Comparison of ENCODE assay signal across 8 cellular contexts in genomic region chr3:126961191-126961790, GRCh38. TPM values are rescaled to one million over a fixed set of nuclear protein-coding genes. Genes with fewer than 3 reads are reported as not detected.
DNase-seq lines count a peak whose midpoint lies in the region; ATAC-seq and TF ChIP-seq lines count a peak whose summit lies in the region.

No MANE protein-coding gene starts in this region.

- H3K9me3 Mint-ChIP-seq in MCF 10A (ENCODE audit: unreplicated experiment) = no peaks in the 10 kb centered on the region

- DNase-seq in Caki2 (ENCODE audit: low read depth) (peak; percentile 21), MCF 10A (ENCODE audit: unreplicated experiment) (peak; percentile 88), myocyte (ENCODE audit: low read depth) (peak; percentile 94), DMS114 treated with DMSO at 0.1 percent for 48 hours (lab: John Stamatoyannopoulos, UW; ENCODE audit: unreplicated experiment) (no peak), T1000 (lab: John Stamatoyannopoulos, UW) (no peak)

- peak overlapping the region; percentile 55 for H3K27ac Mint-ChIP-seq in MCF 10A (ENCODE audit: low read depth, unreplicated experiment)

- CTCF ChIA-PET in MCF 10A (lab: Yijun Ruan, JAX) = interaction anchor here (0.6 to 5.1 kb wide), 6 partner anchors 8 to 339 kb away, joined by 3 to 48 read pairs (median 4); no protein-coding TSS in a partner anchor

- ATAC-seq in HG02763 (IDR thresholded peaks at IDR 0.05; ENCODE audit: unreplicated experiment) (peak; percentile 55), GM18858 (IDR thresholded peaks at IDR 0.05; ENCODE audit: unreplicated experiment) (no peak), GM18498 (IDR thresholded peaks at IDR 0.05; ENCODE audit: unreplicated experiment) (no peak)

- POLR2A ChIA-PET in MCF 10A (lab: Yijun Ruan, JAX) = interaction anchor here (0.5 to 1.6 kb wide), 4 partner anchors 9 to 617 kb away, joined by 3 to 5 read pairs (median 4); no protein-coding TSS in a partner anchor

- TF ChIP-seq CTCF in MCF 10A (IDR thresholded peaks at IDR 0.05; ENCODE audit: unreplicated experiment) = no peak

- in situ Hi-C loops in Caki2 (cut with HindIII; ENCODE audit: low pct_unique_long_range_greater_than_20kb, low sequenced_read_pairs) = no loop called here

- intact Hi-C loops in MCF 10A (cut with micrococcal nuclease) = loop anchor here (2.0 kb wide), 1 partner anchor 102 kb away; no protein-coding TSS in a partner anchor

- H3K4me1 Mint-ChIP-seq in MCF 10A (ENCODE audit: insufficient read depth, unreplicated experiment) = peaks cover 22% of the 10 kb centered on the region

- no peak overlapping the region for H3K4me3 Mint-ChIP-seq in MCF 10A (ENCODE audit: unreplicated experiment)

- H3K27me3 Mint-ChIP-seq in MCF 10A (ENCODE audit: insufficient read depth, unreplicated experiment) = no peaks in the 10 kb centered on the region

- no TSS peak for BruUV-seq in MCF 10A (replicated peaks; lab: Mats Ljungman, UMichigan)

- H3K36me3 Mint-ChIP-seq in MCF 10A (ENCODE audit: insufficient read depth, unreplicated experiment) = peaks cover 11% of the 10 kb centered on the region

RNA-seq across cellular contexts. Expression of gene PLXNA1, which starts 21.6 kb away (rescaled TPM):
- 8.7 and 12.1 TPM in 2 replicates for total RNA-seq in Caki2 (2014; rRNA removed; shearing (Covaris generic); ENCODE audit: low replicate concordance)
- total RNA-seq in MCF 10A (2022) (42.1 and 48.4 TPM in 2 replicates), myocyte (209 and 320 TPM in 2 replicates)
- 177 TPM for polyA plus RNA-seq in myocyte (2012)

Comparison
In these comparisons a context has a peak if more than half of its experiments do, and no peak if none do; other contexts are left out.
1. DNase-seq: peak in Caki2 (single experiment), MCF 10A (single experiment) and myocyte (single experiment); none in DMS114 treated with DMSO at 0.1 percent for 48 hours (single experiment) and T1000 (single experiment).